2 cellular contexts compared by ENCODE assay signal in the genomic region with DNA sequence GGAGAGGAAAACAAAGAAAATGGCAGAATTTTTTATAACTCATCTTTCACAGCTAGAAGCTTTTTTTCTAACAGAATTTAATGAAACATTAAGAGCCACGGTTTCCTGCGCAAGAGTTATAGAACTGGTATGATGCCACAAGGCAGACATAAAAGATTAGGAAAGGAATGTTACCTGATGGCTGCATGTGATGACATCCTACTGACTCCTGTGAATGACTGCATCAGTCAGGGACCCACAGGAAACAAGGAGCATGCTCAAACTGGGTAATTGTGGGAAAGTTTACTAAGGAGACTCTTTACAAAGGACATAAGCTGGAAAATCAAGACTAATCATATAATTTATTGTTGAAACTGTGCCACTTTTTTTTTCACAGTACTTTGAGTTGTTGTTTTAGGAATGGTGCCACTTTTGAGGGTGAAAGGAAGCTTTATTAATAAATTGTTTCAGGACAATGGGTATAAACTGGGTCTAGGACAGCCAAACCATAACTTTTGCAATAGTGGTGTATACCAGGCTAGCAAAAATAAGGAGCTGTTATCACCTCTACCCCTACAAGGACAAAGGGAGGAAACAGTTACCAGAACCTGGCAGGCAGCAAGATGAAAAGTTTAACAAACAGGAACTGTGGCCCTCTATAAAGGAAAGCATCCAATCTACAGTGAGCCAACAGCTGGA.
TF ChIP-seq lines count a peak whose summit lies in the region.

No MANE protein-coding gene starts in this region.

TF ChIP-seq in HCT116, 20 proteins besides CTCF, POLR2A, EP300 and RAD21:
- TF ChIP-seq SRF (IDR thresholded peaks at IDR 0.05; ENCODE audit: low read depth) = peak; percentile 36; the same call in 1 of the 2 replicates
- no peak for TF ChIP-seq CEBPB (IDR thresholded peaks at IDR 0.05; ENCODE audit: low read depth)

TF ChIP-seq in H1, 55 proteins besides CTCF, POLR2A, EP300 and RAD21:
- TF ChIP-seq JUN (IDR thresholded peaks at IDR 0.05; ENCODE audit: low read depth, low read length) (no peak), CREB1 (IDR thresholded peaks at IDR 0.05) (peak; percentile 90)
